In the genomic region with DNA sequence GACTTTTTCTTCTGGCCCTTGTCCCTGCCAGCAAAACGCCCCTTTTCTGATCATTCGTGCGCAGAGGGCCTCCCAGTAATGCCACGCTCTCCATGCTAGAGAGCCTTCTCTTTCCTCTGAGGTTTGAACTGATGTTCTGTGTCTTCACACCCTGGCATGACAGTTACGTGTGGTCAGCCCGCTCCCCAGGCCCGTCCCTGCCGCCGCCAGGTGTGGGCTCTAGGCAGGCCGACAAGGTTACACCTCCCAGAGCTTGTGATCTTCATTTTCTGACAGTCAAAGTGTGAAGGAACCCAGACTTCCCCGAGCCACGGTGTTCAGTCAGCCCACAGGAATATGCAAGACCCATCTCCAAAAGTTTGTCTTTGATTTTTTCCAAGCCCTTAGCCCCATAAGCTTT, we compare ENCODE assay signal across 20 cellular contexts.
DNase-seq lines count a peak whose midpoint lies in the region; ATAC-seq, FAIRE-seq and TF ChIP-seq lines count a peak whose summit lies in the region.
"Had no signal": no experiment of that assay in that cellular context is flagged by ENCODE, and none has a peak within 500 bp of the region (broad histone marks: within the 10 kb centered on the region; RNA-seq: fewer than 3 reads in every experiment).

No MANE protein-coding gene starts in this region.

- H4K91ac ChIP-seq in neuronal stem cell (ENCODE audit: low read depth, low read length, poor library complexity), result no peak overlapping the region

- in situ Hi-C loops in K562 (cut with MboI), result loop anchor here (25.0 kb wide), 1 partner anchor 1472 kb away; no protein-coding TSS in a partner anchor

- H3K9me1 ChIP-seq in K562 (ENCODE audit: control insufficient read depth, insufficient read depth, low read length), result no peaks in the 10 kb centered on the region

- H2BK120ac ChIP-seq in neuronal stem cell (ENCODE audit: low read depth, low read length), result no peak overlapping the region

- H2BK15ac ChIP-seq in neuronal stem cell (ENCODE audit: low read length), result no peak overlapping the region

- no peaks in the 10 kb centered on the region for H3K79me1 ChIP-seq in neuronal stem cell (ENCODE audit: low read depth, low read length)

- no peak overlapping the region for H4K8ac ChIP-seq in neuronal stem cell (ENCODE audit: low read depth, low read length)

- peak; percentile 30 for DNase-seq in H7
- no peak for DNase-seq in K562 (ENCODE audit: extremely low read depth in 1 of 4, low spot score in 3 of 4)
- no peak for DNase-seq in memory B cell (ENCODE audit: low spot score in 2 of 2)
- no peak for DNase-seq in neuronal stem cell (ENCODE audit: low spot score)
- no peak for DNase-seq in DMS79 treated with DMSO at 0.1 percent for 48 hours (lab: John Stamatoyannopoulos, UW)
- no peak for DNase-seq in activated gamma-delta T cell treated with Interleukin-2 at 50 U/mL for 16 hours
- DNase-seq: Caco-2; CD4-positive, alpha-beta memory T cell; GOT3; Kasumi-1; MG63; NCI-H1417 treated with DMSO at 0.1 percent for 48 hours; NCI-H187; NCI-H446; NCI-H526 had no signal

- no peak for TF ChIP-seq POLR2A in K562 (conservative IDR thresholded peaks at IDR 0.05)

- H3K27ac ChIP-seq in K562 (ENCODE audit: extremely low read depth, low read depth, low read length), result no peak overlapping the region
- H3K27ac ChIP-seq in neuronal stem cell (replicated peaks; ENCODE audit: low read length), result no peak overlapping the region
- H3K27ac ChIP-seq: SJSA1 had no signal

- no peaks in the 10 kb centered on the region for H3K9me3 ChIP-seq in K562 (replicated peaks; ENCODE audit: control insufficient read depth, insufficient read depth, low read depth, low read length)
- H3K9me3 ChIP-seq in neuronal stem cell (replicated peaks in 1 of 2; ENCODE audit: control insufficient read depth in 2 of 2, insufficient read depth in 1 of 2, low read depth in 1 of 2, low read length in 2 of 2), result no peaks in the 10 kb centered on the region
- H3K9me3 ChIP-seq: Caco-2, MG63, SJSA1 had no signal

- H2AFZ ChIP-seq in K562 (ENCODE audit: low read depth, low read length) (no peak overlapping the region), neuronal stem cell (ENCODE audit: low read length) (no peak overlapping the region)

- H3K4me1 Mint-ChIP-seq in memory B cell, result peaks cover 2% of the 10 kb centered on the region
- H3K4me1 Mint-ChIP-seq: CD4-positive, alpha-beta memory T cell had no signal

- H3K27ac Mint-ChIP-seq in memory B cell, result peak overlapping the region; percentile 10
- H3K27ac Mint-ChIP-seq: CD4-positive, alpha-beta memory T cell had no signal

- no peaks in the 10 kb centered on the region for H3K9me3 Mint-ChIP-seq in memory B cell
- H3K9me3 Mint-ChIP-seq: CD4-positive, alpha-beta memory T cell had no signal

- H3K4ac ChIP-seq in neuronal stem cell (ENCODE audit: low read length), result no peak overlapping the region

- H3K79me2 ChIP-seq in K562 (ENCODE audit: control insufficient read depth, insufficient read depth, low read length), result no peaks in the 10 kb centered on the region

- BruUV-seq in K562 (replicated peaks; lab: Mats Ljungman, UMichigan), result no TSS peak

- no peaks in the 10 kb centered on the region for H3K27me3 Mint-ChIP-seq in memory B cell
- H3K27me3 Mint-ChIP-seq: CD4-positive, alpha-beta memory T cell had no signal

- CTCF ChIA-PET in K562 (lab: Yijun Ruan, JAX; ENCODE audit: low intra/inter-chr PET ratio), result no interaction called here

- H3K4me1 ChIP-seq in K562 (replicated peaks in 1 of 2; ENCODE audit: control insufficient read depth in 2 of 2, insufficient read depth in 2 of 2, low read length in 2 of 2), result peaks cover 0 to 2% of the 10 kb centered on the region in 2 experiments; a peak in 3 of 5 replicates
- peaks cover 0 to 2% of the 10 kb centered on the region in 2 donors for H3K4me1 ChIP-seq in neuronal stem cell (ENCODE audit: control insufficient read depth in 2 of 2, insufficient read depth in 1 of 2, low read depth in 1 of 2, low read length in 2 of 2)
- H3K4me1 ChIP-seq: Caco-2, SJSA1 had no signal

- no peak overlapping the region for H2BK5ac ChIP-seq in neuronal stem cell (ENCODE audit: low read length)

- H3K4me2 ChIP-seq in K562 (ENCODE audit: insufficient read depth, low read length), result no peak overlapping the region
- no peak overlapping the region for H3K4me2 ChIP-seq in neuronal stem cell (ENCODE audit: insufficient read depth, low read length, poor library complexity, severe bottlenecking)

- H3K27me3 ChIP-seq in H7 (ENCODE audit: control insufficient read depth, insufficient read depth, low read length) (no peaks in the 10 kb centered on the region), K562 (ENCODE audit: control insufficient read depth in 2 of 2, insufficient read depth in 2 of 2, low read length in 2 of 2) (no peaks in the 10 kb centered on the region), neuronal stem cell (ENCODE audit: control insufficient read depth in 3 of 3, insufficient read depth in 3 of 3, low read depth in 1 of 3, low read length in 3 of 3) (peaks cover 0 to 13% (median 0%) of the 10 kb centered on the region in 3 experiments)
- H3K27me3 ChIP-seq: MG63, SJSA1 had no signal

- TF ChIP-seq CTCF in K562 (IDR thresholded peaks at IDR 0.05 in 2 of 3, conservative IDR thresholded peaks at IDR 0.05 in 1 of 3; ENCODE audit: insufficient read depth in 2 of 3, low read depth in 1 of 3, low read length in 3 of 3), result no peak

- intact Hi-C loops in K562 (cut with micrococcal nuclease), result loop anchor here (5.0 to 10.0 kb wide), 2 partner anchors 125 to 393 kb away; no protein-coding TSS in a partner anchor

- H4K20me1 ChIP-seq in K562 (replicated peaks; ENCODE audit: control insufficient read depth, insufficient read depth, low read length), result no peaks in the 10 kb centered on the region

- no peak overlapping the region for H3K23ac ChIP-seq in neuronal stem cell (ENCODE audit: low read depth, low read length, poor library complexity)

- no peaks in the 10 kb centered on the region for H3K36me3 ChIP-seq in H7 (replicated peaks; ENCODE audit: control insufficient read depth, insufficient read depth, low read length)
- peaks cover 28% of the 10 kb centered on the region; the same call in 2 of the 3 replicates for H3K36me3 ChIP-seq in K562 (ENCODE audit: control insufficient read depth, insufficient read depth, low read length)
- H3K36me3 ChIP-seq in neuronal stem cell (replicated peaks in 1 of 2; ENCODE audit: control insufficient read depth in 2 of 2, insufficient read depth in 2 of 2, low read length in 2 of 2), result no peaks in the 10 kb centered on the region
- H3K36me3 ChIP-seq: MG63, SJSA1 had no signal

- no peak for FAIRE-seq in K562 (lab: Jason Lieb, UNC)
- FAIRE-seq: GM12892 had no signal

- H3K9ac ChIP-seq in K562 (ENCODE audit: insufficient read depth in 1 of 2, low read depth in 2 of 2, low read length in 2 of 2) (no peak overlapping the region), neuronal stem cell (ENCODE audit: low read depth, low read length, poor library complexity) (no peak overlapping the region)

- H3K4me3 ChIP-seq in H7 (ENCODE audit: insufficient read depth, low read depth, low read length) (no peak overlapping the region), K562 (no peak overlapping the region), neuronal stem cell (ENCODE audit: low read length in 2 of 2) (no peak overlapping the region)
- H3K4me3 ChIP-seq: MG63, SJSA1 had no signal

- H2AK5ac ChIP-seq in neuronal stem cell (ENCODE audit: low read depth, low read length), result peak overlapping the region; percentile 11

- WGBS in K562 (ENCODE audit: insufficient coverage, low coverage, missing lambda C conversion rate), result 93% methylated on average over 12 of the region's 12 CpGs
- no CpG with 5 or more reads among the region's 12 CpGs for WGBS in neuronal stem cell (ENCODE audit: extremely low coverage in 2 of 2, insufficient read length in 2 of 2, insufficient replicate concordance in 1 of 2), 2 donors

- no peak overlapping the region for H3K14ac ChIP-seq in neuronal stem cell (ENCODE audit: low read length)

- H3K4me3 Mint-ChIP-seq in memory B cell, result no peak overlapping the region
- H3K4me3 Mint-ChIP-seq: CD4-positive, alpha-beta memory T cell had no signal

- TF ChIP-seq RAD21 in K562 (CRISPR knock-in tag; conservative IDR thresholded peaks at IDR 0.05 in 1 of 2, IDR thresholded peaks at IDR 0.05 in 1 of 2), result no peak

- H3K36me3 Mint-ChIP-seq in memory B cell, result no peaks in the 10 kb centered on the region
- H3K36me3 Mint-ChIP-seq: CD4-positive, alpha-beta memory T cell had no signal

- POLR2A ChIA-PET in K562 (lab: Yijun Ruan, JAX), result no interaction called here

- ATAC-seq in K562 (peak; percentile 34; the same call in 2 of the 3 replicates), memory B cell (ENCODE audit: low read depth) (no peak), HG03135 (IDR thresholded peaks at IDR 0.05; ENCODE audit: unreplicated experiment) (no peak)
- ATAC-seq: HCT116, Right ventricle myocardium inferior had no signal

- TF ChIP-seq EP300 in K562 (IDR thresholded peaks at IDR 0.05; ENCODE audit: low read length), result no peak

- H2BK12ac ChIP-seq in neuronal stem cell (ENCODE audit: low read length), result no peak overlapping the region

- peak overlapping the region; percentile 44 for H3K18ac ChIP-seq in neuronal stem cell (ENCODE audit: low read length)

TF ChIP-seq in K562, 482 proteins besides CTCF, POLR2A, EP300 and RAD21 (continues in another document):
- TF ChIP-seq NKRF (IDR thresholded peaks at IDR 0.05; ENCODE audit: borderline replicate concordance) (no peak), MLX (CRISPR knock-in tag; conservative IDR thresholded peaks at IDR 0.05) (no peak)
